14 cellular contexts compared by ENCODE assay signal in the genomic region with DNA sequence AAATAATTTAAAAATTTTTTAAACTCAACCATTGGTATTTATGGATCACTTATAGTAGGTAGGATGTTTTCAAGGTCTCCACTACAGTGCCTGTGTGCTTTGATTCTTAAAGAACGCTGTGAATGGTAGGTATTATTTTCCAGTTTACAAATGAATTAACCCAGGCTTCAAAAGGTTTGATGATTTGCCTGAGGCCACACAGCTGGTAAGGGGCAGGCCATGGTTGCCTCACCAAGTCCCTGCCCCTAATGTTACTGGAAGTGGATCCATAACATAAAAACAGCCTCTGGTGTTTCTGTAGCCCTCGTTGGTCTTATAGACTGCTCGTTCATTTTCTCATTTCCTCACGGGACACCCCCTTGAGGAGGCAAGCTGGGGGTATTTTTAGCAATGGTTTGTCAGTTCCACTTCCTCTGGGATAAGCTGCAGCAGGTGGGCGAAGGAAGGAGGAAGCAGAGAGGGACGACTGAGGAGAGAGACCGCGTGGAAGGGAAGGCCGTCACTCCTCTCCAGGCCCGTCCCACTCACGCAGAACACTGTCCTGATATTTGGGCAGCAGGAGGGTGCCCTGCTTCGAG. TPM values are rescaled to one million over a fixed set of nuclear protein-coding genes. Genes with fewer than 3 reads are reported as not detected.
A peak's percentile ranks its signal among the peaks of the same experiment; 100 is the strongest.
DNase-seq lines count a peak whose midpoint lies in the region; ATAC-seq and TF ChIP-seq lines count a peak whose summit lies in the region.
"Had no signal": no experiment of that assay in that cellular context is flagged by ENCODE, and none has a peak within 500 bp of the region (broad histone marks: within the 10 kb centered on the region; RNA-seq: fewer than 3 reads in every experiment).

No MANE protein-coding gene starts in this region.

- H2AFZ ChIP-seq in OCI-LY3 (ENCODE audit: low read depth, low read length) = no peak overlapping the region

- peaks cover 58% of the 10 kb centered on the region for H3K4me1 ChIP-seq in DOHH2 (ENCODE audit: control insufficient read depth, low read length)
- H3K4me1 ChIP-seq in OCI-LY3 (ENCODE audit: low read length) = peaks cover 77% of the 10 kb centered on the region
- H3K4me1 ChIP-seq: ascending aorta had no signal

- H3K4me3 ChIP-seq in DOHH2 (ENCODE audit: low read length) (peak overlapping the region; percentile 48), OCI-LY3 (ENCODE audit: low read length) (peak overlapping the region; percentile 52)
- H3K4me3 ChIP-seq: ascending aorta, heart right ventricle had no signal

- DNase-seq in myocyte (ENCODE audit: low read depth) (peak; percentile 91), NCI-H2107 (lab: John Stamatoyannopoulos, UW) (no peak)
- no peak for DNase-seq in activated CD4-positive, CD25-positive, alpha-beta regulatory T cell treated with anti-CD3 and anti-CD28 coated beads, Interleukin-2, amount 50 U/mL, for 72 hours
- DNase-seq: effector memory CD4-positive, alpha-beta T cell; KG1; NCI-H524 treated with DMSO at 0.1 percent for 48 hours; T-helper 17 cell had no signal

- H4K20me1 ChIP-seq in DOHH2 (ENCODE audit: control insufficient read depth, insufficient read depth, low read depth, low read length) (no peaks in the 10 kb centered on the region), OCI-LY3 (ENCODE audit: insufficient read depth, low read length) (no peaks in the 10 kb centered on the region)

- H3K79me2 ChIP-seq in DOHH2 (ENCODE audit: control insufficient read depth, low read length) (no peaks in the 10 kb centered on the region), OCI-LY3 (ENCODE audit: low read length) (0 out of 2 replicates have a peak, but pooled peaks cover 3% of the 10 kb centered on the region)

- ATAC-seq in GM19351 (IDR thresholded peaks at IDR 0.05; ENCODE audit: unreplicated experiment) (peak; percentile 18), GM18511 (IDR thresholded peaks at IDR 0.05; ENCODE audit: unreplicated experiment) (no peak), HG02798 (IDR thresholded peaks at IDR 0.05; ENCODE audit: poor library complexity, unreplicated experiment) (no peak)
- ATAC-seq: T-helper 17 cell had no signal

- H3K27ac ChIP-seq in DOHH2 (ENCODE audit: low read depth, low read length) (peak overlapping the region; percentile 37), OCI-LY3 (ENCODE audit: low read length) (peak overlapping the region; percentile 99)
- H3K27ac ChIP-seq: ascending aorta had no signal

- TF ChIP-seq CTCF in DOHH2 (IDR thresholded peaks at IDR 0.05; ENCODE audit: low read depth, low read length, poor library complexity, severe bottlenecking) = no peak
- TF ChIP-seq CTCF in OCI-LY3 (IDR thresholded peaks at IDR 0.05; ENCODE audit: low read depth, low read length) = no peak

- H3K4me2 ChIP-seq in DOHH2 (ENCODE audit: low read length) (peak overlapping the region; percentile 48), OCI-LY3 (ENCODE audit: low read length) (peak overlapping the region; percentile 81)

- no peaks in the 10 kb centered on the region for H3K9me3 ChIP-seq in DOHH2 (ENCODE audit: control insufficient read depth, insufficient read depth, low read length)
- no peaks in the 10 kb centered on the region for H3K9me3 ChIP-seq in OCI-LY3 (ENCODE audit: insufficient read depth, low read length)
- H3K9me3 ChIP-seq: ascending aorta, heart right ventricle had no signal

- H3K36me3 ChIP-seq in DOHH2 (ENCODE audit: control insufficient read depth, low read length) (no peaks in the 10 kb centered on the region), OCI-LY3 (replicated peaks; ENCODE audit: low read depth, low read length) (no peaks in the 10 kb centered on the region)
- H3K36me3 ChIP-seq: ascending aorta, heart right ventricle had no signal

- peak overlapping the region; percentile 94 for H3K9ac ChIP-seq in OCI-LY3 (ENCODE audit: low read length)

- no peaks in the 10 kb centered on the region for H3F3A ChIP-seq in DOHH2 (ENCODE audit: control insufficient read depth, insufficient read depth)

- H3K27me3 ChIP-seq in DOHH2 (ENCODE audit: control insufficient read depth, low read length) (no peaks in the 10 kb centered on the region), OCI-LY3 (ENCODE audit: low read depth, low read length) (no peaks in the 10 kb centered on the region)
- H3K27me3 ChIP-seq: ascending aorta, heart right ventricle had no signal

- H3K9me2 ChIP-seq in DOHH2 (replicated peaks; ENCODE audit: control insufficient read depth, low read length) = no peaks in the 10 kb centered on the region

RNA-seq across cellular contexts. Expression of gene NDUFV2, which starts 32.9 kb away (rescaled TPM):
- total RNA-seq in myocyte = 194 and 243 TPM in 2 replicates
- polyA plus RNA-seq in myocyte (2012) = 115 TPM
